Comparison of ENCODE assay signal across 8 cellular contexts in the genomic region with DNA sequence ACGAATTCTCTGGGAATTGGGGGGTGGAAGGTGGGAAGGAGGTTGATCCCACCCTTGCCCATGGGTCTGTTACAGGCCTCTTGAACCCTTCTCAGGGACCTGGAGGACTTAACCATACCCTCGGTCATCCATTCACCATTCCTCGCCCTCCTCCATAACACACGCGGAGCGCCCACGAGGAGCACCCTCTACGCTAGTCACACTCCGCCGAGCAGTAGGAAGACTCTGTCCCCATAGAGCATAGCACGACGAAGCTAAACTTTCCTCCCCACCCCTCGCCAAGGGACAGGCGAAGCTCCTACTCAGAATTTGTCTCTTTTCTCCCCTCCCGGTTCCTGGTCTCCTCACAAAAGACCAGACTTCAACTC. TPM values are rescaled to one million over a fixed set of nuclear protein-coding genes. Genes with fewer than 3 reads are reported as not detected.
DNase-seq lines count a peak whose midpoint lies in the region; ATAC-seq, FAIRE-seq and TF ChIP-seq lines count a peak whose summit lies in the region.

No MANE protein-coding gene starts in this region.

- H3K79me2 ChIP-seq in HepG2 (ENCODE audit: insufficient read depth, low read length), result peaks cover 26% of the 10 kb centered on the region

- no TSS peak for BruUV-seq in HepG2 (replicated peaks; lab: Mats Ljungman, UMichigan)

- ATAC-seq in activated CD4-positive, alpha-beta T cell treated with anti-CD3 and anti-CD28 coated beads for 36 hours, result peak; percentile 1
- ATAC-seq in HepG2 (no peak; the same call in 2 of the 3 replicates), omental fat pad (ENCODE audit: low FRiP score) (no peak)

- H2AFZ ChIP-seq in HepG2 (ENCODE audit: low read length), result peak overlapping the region; percentile 74

- TF ChIP-seq RAD21 in HepG2 (CRISPR knock-in tag; IDR thresholded peaks at IDR 0.05), result no peak

- H3K9me3 ChIP-seq in HepG2 (ENCODE audit: low read length) (no peaks in the 10 kb centered on the region), testis (no peaks in the 10 kb centered on the region)

- H3K27ac ChIP-seq in angular gyrus (ENCODE audit: low read depth, low read length), result peak overlapping the region; percentile 88
- H3K27ac ChIP-seq in HepG2 (ENCODE audit: extremely low read length, insufficient read depth, low read length), result peak overlapping the region; percentile 67
- H3K27ac ChIP-seq in testis, result peak overlapping the region; percentile 98 to 99

- 98% methylated on average over 15 of the region's 15 CpGs for WGBS in HepG2 (ENCODE audit: low lambda C conversion rate)
- 67 to 74% methylated on average over 15 of the region's 15 CpGs for WGBS in testis, 2 donors

- in situ Hi-C loops in HepG2 (cut with HindIII; ENCODE audit: extremely low pct_ligation_motif_present, low pct_unique_long_range_greater_than_20kb), result no loop called here

- peaks cover 5% of the 10 kb centered on the region for H3K36me3 Mint-ChIP-seq in activated CD4-positive, alpha-beta T cell treated with anti-CD3 and anti-CD28 coated beads for 36 hours (ENCODE audit: low read depth)

- H3K4me1 ChIP-seq in HepG2 (ENCODE audit: insufficient read depth, low read length), result peaks cover 41% of the 10 kb centered on the region
- H3K4me1 ChIP-seq in testis, result peaks cover 21% of the 10 kb centered on the region

- peak overlapping the region; percentile 79 for H3K4me2 ChIP-seq in HepG2 (ENCODE audit: low read depth, low read length)

- CTCF ChIA-PET in activated CD4-positive, alpha-beta T cell treated with anti-CD3 and anti-CD28 coated beads for 36 hours (lab: Charles Lee), result interaction anchor here (0.7 kb wide), 1 partner anchor 1197 kb away, joined by 4 read pairs; no protein-coding TSS in a partner anchor
- CTCF ChIA-PET in HepG2 (lab: Yijun Ruan, JAX; ENCODE audit: low intra/inter-chr PET ratio, low total read pairs), result no interaction called here

- POLR2A ChIA-PET in activated CD4-positive, alpha-beta T cell treated with anti-CD3 and anti-CD28 coated beads for 36 hours (lab: Charles Lee), result no interaction called here
- POLR2A ChIA-PET in HepG2 (lab: Yijun Ruan, JAX), result interaction anchor here (0.9 to 1.8 kb wide), 12 partner anchors 11 to 435 kb away, joined by 3 to 10 read pairs (median 4); partner anchors contain the start of genes ATAD2B, CENPO and PTRHD1

- intact Hi-C loops in activated CD4-positive, alpha-beta T cell treated with anti-CD3 and anti-CD28 coated beads for 36 hours (cut with DNase I, micrococcal nuclease), result loop anchor here in 1 of 2 experiments (1.0 to 2.0 kb wide), 7 partner anchors 46 to 682 kb away; partner anchors contain the start of genes CENPO, DNAJC27, EFR3B and NCOA1
- intact Hi-C loops in HepG2 (cut with micrococcal nuclease; ENCODE audit: unreplicated experiment) (loop anchor here (1.0 kb wide), 1 partner anchor 137 kb away; no protein-coding TSS in a partner anchor), testis (cut with DNase I; ENCODE audit: low total_unique reads) (no loop called here)

- DNase-seq in activated CD4-positive, alpha-beta T cell treated with anti-CD3 and anti-CD28 coated beads for 36 hours, result no peak
- DNase-seq in activated CD4-positive, alpha-beta T cell treated with anti-CD3 and anti-CD28 coated beads, Interleukin-2, amount 50 U/mL, for 48 hours, result no peak
- no peak for DNase-seq in HepG2 (ENCODE audit: low spot score)
- DNase-seq in testis, result peak; percentile 49
- DNase-seq in SKM-1 treated with dmso at 0.1 percent for 144 hours (lab: John Stamatoyannopoulos, UW; ENCODE audit: unreplicated experiment), result no peak
- DNase-seq in omental fat pad (ENCODE audit: low spot score), result no peak
- no peak for DNase-seq in NCI-H510A (lab: John Stamatoyannopoulos, UW)

- peaks cover 25% of the 10 kb centered on the region for H3K4me1 Mint-ChIP-seq in activated CD4-positive, alpha-beta T cell treated with anti-CD3 and anti-CD28 coated beads for 36 hours

- H3K9ac ChIP-seq in HepG2 (ENCODE audit: insufficient read depth, low read depth, low read length), result peak overlapping the region; percentile 90; the same call in 1 of the 2 replicates

- H3K27me3 ChIP-seq in HepG2 (ENCODE audit: control insufficient read depth in 1 of 2, insufficient read depth in 2 of 2, low read length in 2 of 2) (no peaks in the 10 kb centered on the region; a peak in 1 of 5 replicates), testis (no peaks in the 10 kb centered on the region)

- TF ChIP-seq CTCF in HepG2 (CRISPR knock-in tag; IDR thresholded peaks at IDR 0.05) (no peak), testis (IDR thresholded peaks at IDR 0.05) (no peak), omental fat pad (IDR thresholded peaks at IDR 0.05) (no peak)

- H3K36me3 ChIP-seq in HepG2 (replicated peaks in 1 of 2; ENCODE audit: control insufficient read depth in 1 of 2, insufficient read depth in 2 of 2, low read length in 2 of 2) (no peaks in the 10 kb centered on the region), testis (ENCODE audit: low read depth, missing control alignments) (no peaks in the 10 kb centered on the region)

- TF ChIP-seq POLR2A in HepG2 (IDR thresholded peaks at IDR 0.05; ENCODE audit: insufficient read depth in 1 of 2, low read depth in 2 of 2, low read length in 2 of 2) (no peak), testis (IDR thresholded peaks at IDR 0.05) (no peak)

- TF ChIP-seq EP300 in HepG2 (IDR thresholded peaks at IDR 0.05; ENCODE audit: low read depth in 2 of 2, low read length in 2 of 2) (no peak), HepG2 (CRISPR knock-in tag; IDR thresholded peaks at IDR 0.05; ENCODE audit: borderline replicate concordance) (no peak)

- H3K4me3 Mint-ChIP-seq in activated CD4-positive, alpha-beta T cell treated with anti-CD3 and anti-CD28 coated beads for 36 hours, result peak overlapping the region; percentile 84

- no peaks in the 10 kb centered on the region for H3K27me3 Mint-ChIP-seq in activated CD4-positive, alpha-beta T cell treated with anti-CD3 and anti-CD28 coated beads for 36 hours

- H3K27ac Mint-ChIP-seq in activated CD4-positive, alpha-beta T cell treated with anti-CD3 and anti-CD28 coated beads for 36 hours, result peak overlapping the region; percentile 94

- FAIRE-seq in HepG2 (lab: Jason Lieb, UNC), result no peak

- H4K20me1 ChIP-seq in HepG2 (ENCODE audit: insufficient read depth, low read length), result no peaks in the 10 kb centered on the region

- peak overlapping the region; percentile 92 to 95 (median 93); a peak in 5 of 6 replicates for H3K4me3 ChIP-seq in HepG2 (replicated peaks in 1 of 3; ENCODE audit: insufficient read depth in 1 of 3, low read depth in 2 of 3, low read length in 3 of 3)
- H3K4me3 ChIP-seq in testis, result peak overlapping the region; percentile 99

- no peaks in the 10 kb centered on the region for H3K9me3 Mint-ChIP-seq in activated CD4-positive, alpha-beta T cell treated with anti-CD3 and anti-CD28 coated beads for 36 hours (ENCODE audit: low read depth)

TF ChIP-seq in HepG2, 621 proteins besides CTCF, POLR2A, EP300 and RAD21 (continues in another document):
- TF ChIP-seq ZNF33A (CRISPR knock-in tag; IDR thresholded peaks at IDR 0.05; ENCODE audit: borderline replicate concordance) (no peak), ZNF670 (CRISPR knock-in tag; IDR thresholded peaks at IDR 0.05; ENCODE audit: borderline replicate concordance) (0 out of 2 replicates have a peak, but pooled peaks have one; percentile 13), SCMH1 (CRISPR knock-in tag; IDR thresholded peaks at IDR 0.05; ENCODE audit: borderline replicate concordance) (no peak)
- TF ChIP-seq, protein P1, sequence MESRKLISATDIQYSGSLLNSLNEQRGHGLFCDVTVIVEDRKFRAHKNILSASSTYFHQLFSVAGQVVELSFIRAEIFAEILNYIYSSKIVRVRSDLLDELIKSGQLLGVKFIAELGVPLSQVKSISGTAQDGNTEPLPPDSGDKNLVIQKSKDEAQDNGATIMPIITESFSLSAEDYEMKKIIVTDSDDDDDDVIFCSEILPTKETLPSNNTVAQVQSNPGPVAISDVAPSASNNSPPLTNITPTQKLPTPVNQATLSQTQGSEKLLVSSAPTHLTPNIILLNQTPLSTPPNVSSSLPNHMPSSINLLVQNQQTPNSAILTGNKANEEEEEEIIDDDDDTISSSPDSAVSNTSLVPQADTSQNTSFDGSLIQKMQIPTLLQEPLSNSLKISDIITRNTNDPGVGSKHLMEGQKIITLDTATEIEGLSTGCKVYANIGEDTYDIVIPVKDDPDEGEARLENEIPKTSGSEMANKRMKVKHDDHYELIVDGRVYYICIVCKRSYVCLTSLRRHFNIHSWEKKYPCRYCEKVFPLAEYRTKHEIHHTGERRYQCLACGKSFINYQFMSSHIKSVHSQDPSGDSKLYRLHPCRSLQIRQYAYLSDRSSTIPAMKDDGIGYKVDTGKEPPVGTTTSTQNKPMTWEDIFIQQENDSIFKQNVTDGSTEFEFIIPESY (CRISPR knock-in tag; IDR thresholded peaks at IDR 0.05), result peak; percentile 71; the same call in 1 of the 2 replicates

RNA-seq across cellular contexts. Expression of gene ITSN2, which starts 0.6 kb away (rescaled TPM):
- total RNA-seq in activated CD4-positive, alpha-beta T cell treated with anti-CD3 and anti-CD28 coated beads for 36 hours, result 10 to 100 TPM; 46.0 to 49.6 TPM
- total RNA-seq in HepG2 (2016; rRNA removed; fragmentation: Illumina TruSeq; extraction: Trizol), result 26.6 and 33.4 TPM in 2 replicates
- total RNA-seq in HepG2 (2016; cell fraction: cytosol; rRNA removed; fragmentation: Illumina TruSeq; extraction: Trizol; ENCODE audit: low read depth), result 3.5 and 3.9 TPM in 2 replicates
- total RNA-seq in HepG2 (2016; cell fraction: insoluble cytoplasmic fraction; rRNA removed; fragmentation: Illumina TruSeq; extraction: Trizol), result 25.9 and 29.3 TPM in 2 replicates
- 11.7 and 12.0 TPM in 2 replicates for total RNA-seq in HepG2 (2016; cell fraction: membrane; rRNA removed; fragmentation: Illumina TruSeq; extraction: Trizol)
- 31.8 and 37.1 TPM in 2 replicates for total RNA-seq in HepG2 (2016; cell fraction: nucleus; rRNA removed; fragmentation: Illumina TruSeq; extraction: Trizol)
- polyA plus RNA-seq in HepG2 (2011; rRNA removed), result 22.4 and 26.0 TPM in 2 replicates
- polyA plus RNA-seq in HepG2 (2011; cell fraction: cytosol; rRNA removed), result 10.9 and 13.6 TPM in 2 replicates
- polyA plus RNA-seq in HepG2 (2011; cell fraction: nucleus; rRNA removed), result 38.3 and 45.6 TPM in 2 replicates
- 18.4 and 19.9 TPM in 2 replicates for polyA plus RNA-seq in HepG2 (2012)
- 0.83 and 1.1 TPM in 2 replicates for polyA plus RNA-seq in HepG2 (2016; cell fraction: cytosol; fragmentation: Illumina TruSeq; extraction: Trizol; ENCODE audit: low read depth)
- 21.8 and 23.6 TPM in 2 replicates for polyA plus RNA-seq in HepG2 (2016; cell fraction: insoluble cytoplasmic fraction; fragmentation: Illumina TruSeq; extraction: Trizol; ENCODE audit: low read depth)
- polyA plus RNA-seq in HepG2 (2016; cell fraction: membrane; fragmentation: Illumina TruSeq; extraction: Trizol; ENCODE audit: low read depth), result 3.7 and 3.8 TPM in 2 replicates
- 38.0 and 42.0 TPM in 2 replicates for polyA plus RNA-seq in HepG2 (2016; cell fraction: nucleus; fragmentation: Illumina TruSeq; extraction: Trizol; ENCODE audit: insufficient read depth, low read depth)
- polyA minus RNA-seq in HepG2 (2011; rRNA and poly(A)+ RNA removed; ENCODE audit: low replicate concordance), result 41.6 and 48.2 TPM in 2 replicates
- polyA minus RNA-seq in HepG2 (2011; cell fraction: cytosol; rRNA and poly(A)+ RNA removed), result 16.7 and 18.5 TPM in 2 replicates
- polyA minus RNA-seq in HepG2 (2011; cell fraction: nucleus; rRNA and poly(A)+ RNA removed), result 54.3 and 55.9 TPM in 2 replicates
- total RNA-seq in testis, result 10 to 100 TPM; 43.4 to 53.8 TPM
- 9.1 TPM for polyA plus RNA-seq in testis (ENCODE audit: insufficient read depth, low read depth, low replicate concordance)
- 10 to 100 TPM; 44.3 to 73.3 (median 52.8) TPM for total RNA-seq in omental fat pad
